ENCODE assay signal across 10 cellular contexts in genomic region chr10:4136121-4136520, GRCh38.
DNase-seq lines count a peak whose midpoint lies in the region; ATAC-seq and TF ChIP-seq lines count a peak whose summit lies in the region.
"Had no signal": no experiment of that assay in that cellular context is flagged by ENCODE, and none has a peak within 500 bp of the region (broad histone marks: within the 10 kb centered on the region; RNA-seq: fewer than 3 reads in every experiment).

No MANE protein-coding gene starts in this region.

- H3K36me3 ChIP-seq in BLaER1 treated with 17β-estradiol and CSF1 and Interleukin-3, amounts not matched to agents 10 nM and 100 nM = no peaks in the 10 kb centered on the region; a peak in 1 of 22 replicates
- H3K36me3 ChIP-seq: WERI-Rb-1 had no signal

- no peak for TF ChIP-seq CTCF in NB4 (IDR thresholded peaks at IDR 0.05; ENCODE audit: low read depth, low read length)

- no peak overlapping the region for H3K4me3 ChIP-seq in BLaER1 treated with 17β-estradiol and CSF1 and Interleukin-3, amounts not matched to agents 10 nM and 100 nM
- no peak overlapping the region for H3K4me3 ChIP-seq in NB4 (ENCODE audit: low read depth, low read length)

- peak; percentile 44 for DNase-seq in NB4 (ENCODE audit: low read depth)
- no peak for DNase-seq in activated naive CD4-positive, alpha-beta T cell treated with anti-CD3 and anti-CD28 coated beads, Interleukin-2, amount 50 U/mL, for 16 hours
- DNase-seq in activated T-cell treated with anti-CD3 and anti-CD28 coated beads, Interleukin-2, amount 50 U/mL, for 1 hour = no peak
- no peak for DNase-seq in C1 segment of cervical spinal cord (lab: John Stamatoyannopoulos, UW)
- no peak for DNase-seq in OCI-M2 (lab: John Stamatoyannopoulos, UW; ENCODE audit: unreplicated experiment)
- DNase-seq: NCI-H446 treated with DMSO at 0.1 percent for 48 hours, WERI-Rb-1 had no signal

- peak overlapping the region in 2 of 11 experiments; percentile 10 to 13; a peak in 3 of 22 replicates for H3K9ac ChIP-seq in BLaER1 treated with 17β-estradiol and CSF1 and Interleukin-3, amounts not matched to agents 10 nM and 100 nM

- TF ChIP-seq POLR2A in NB4 (IDR thresholded peaks at IDR 0.05; ENCODE audit: extremely low read depth, insufficient read length) = no peak

- H3K27me3 ChIP-seq in BLaER1 treated with 17β-estradiol and CSF1 and Interleukin-3, amounts not matched to agents 10 nM and 100 nM = no peaks in the 10 kb centered on the region

- peaks cover 14 to 43% (median 20%) of the 10 kb centered on the region in 11 experiments for H3K9me3 ChIP-seq in BLaER1 treated with 17β-estradiol and CSF1 and Interleukin-3, amounts not matched to agents 10 nM and 100 nM (replicated peaks in 1 of 11)

- ATAC-seq in GM19324 (IDR thresholded peaks at IDR 0.05; ENCODE audit: low FRiP score, unreplicated experiment) (peak; percentile 89), HG02885 (IDR thresholded peaks at IDR 0.05; ENCODE audit: poor library complexity, unreplicated experiment) (peak; percentile 84)

- peaks cover 37 to 57% (median 47%) of the 10 kb centered on the region in 10 experiments for H3K4me1 ChIP-seq in BLaER1 treated with 17β-estradiol and CSF1 and Interleukin-3, amounts not matched to agents 10 nM and 100 nM

- no peaks in the 10 kb centered on the region for H4K20me1 ChIP-seq in BLaER1 treated with 17β-estradiol and CSF1 and Interleukin-3, amounts not matched to agents 10 nM and 100 nM

- H3K4me2 ChIP-seq in BLaER1 treated with 17β-estradiol and CSF1 and Interleukin-3, amounts not matched to agents 10 nM and 100 nM = peak overlapping the region; percentile 59 to 87 (median 68)

- H3K27ac ChIP-seq in BLaER1 treated with 17β-estradiol and CSF1 and Interleukin-3, amounts not matched to agents 10 nM and 100 nM = peak overlapping the region in 10 of 11 experiments; percentile 21 to 100 (median 38); a peak in 19 of 22 replicates
- H3K27ac ChIP-seq: WERI-Rb-1 had no signal
